In genomic region chr16:9050102-9050830, GRCh38 we compare ENCODE assay signal across 8 cellular contexts. TPM values are rescaled to one million over a fixed set of nuclear protein-coding genes. Genes with fewer than 3 reads are reported as not detected.
DNase-seq lines count a peak whose midpoint lies in the region; ATAC-seq and TF ChIP-seq lines count a peak whose summit lies in the region.

No MANE protein-coding gene starts in this region.

- H3K27me3 ChIP-seq in lower lobe of right lung (ENCODE audit: low read depth) = no peaks in the 10 kb centered on the region

- H3K27ac ChIP-seq in HEK293 (ENCODE audit: extremely low read depth, low read depth, low read length) (no peak overlapping the region), lower lobe of right lung (no peak overlapping the region)

- DNase-seq in DMS53 (lab: John Stamatoyannopoulos, UW) = peak; percentile 7
- no peak for DNase-seq in DMS53 treated with DMSO at 0.1 percent for 48 hours (lab: John Stamatoyannopoulos, UW; ENCODE audit: unreplicated experiment)
- peak; percentile 9 for DNase-seq in activated T-helper 9 cell treated with anti-CD3 and anti-CD28 coated beads, Interleukin-2, amount 50 U/mL, for 16 hours (ENCODE audit: low read depth)
- no peak for DNase-seq in lower lobe of right lung
- no peak for DNase-seq in NCI-H510A treated with DMSO at 0.1 percent for 48 hours (lab: John Stamatoyannopoulos, UW)
- DNase-seq in DMS114 treated with DMSO at 0.1 percent for 48 hours (lab: John Stamatoyannopoulos, UW; ENCODE audit: unreplicated experiment) = no peak

- intact Hi-C loops in lower lobe of right lung (cut with DNase I) = no loop called here

- no peaks in the 10 kb centered on the region for H3K36me3 ChIP-seq in HEK293 (ENCODE audit: control insufficient read depth in 2 of 2, insufficient read depth in 1 of 2, low read length in 2 of 2)
- no peaks in the 10 kb centered on the region for H3K36me3 ChIP-seq in lower lobe of right lung

- TF ChIP-seq CTCF in HEK293 (tag by site-specific recombination; IDR thresholded peaks at IDR 0.05) (no peak; the same call in 1 of the 2 replicates), lower lobe of right lung (IDR thresholded peaks at IDR 0.05) (peak; percentile 24)

- POLR2A ChIA-PET in HEK293 (lab: Yijun Ruan, JAX) = interaction anchor here (0.9 kb wide), 1 partner anchor 41 kb away, joined by 4 read pairs; the partner anchor contains the start of gene HAPSTR1

- no peaks in the 10 kb centered on the region for H3K9me3 ChIP-seq in HEK293 (ENCODE audit: control insufficient read depth, insufficient read depth, low read depth, low read length)
- no peaks in the 10 kb centered on the region for H3K9me3 ChIP-seq in lower lobe of right lung

- H3K4me1 ChIP-seq in HEK293 (ENCODE audit: control insufficient read depth, insufficient read depth, low read length) (peaks cover 6% of the 10 kb centered on the region), lower lobe of right lung (peaks cover 13% of the 10 kb centered on the region)

- no peak for ATAC-seq in lower lobe of right lung
- no peak for ATAC-seq in GM19397 (IDR thresholded peaks at IDR 0.05; ENCODE audit: unreplicated experiment)

- CTCF ChIA-PET in HEK293 (lab: Yijun Ruan, JAX) = interaction anchor here (0.5 to 2.0 kb wide), 21 partner anchors 9 to 1205 kb away, joined by 3 to 12 read pairs (median 4); partner anchors contain the start of gene HAPSTR1

- H3K4me3 ChIP-seq in HEK293 (ENCODE audit: low read depth, low read length) (no peak overlapping the region), lower lobe of right lung (no peak overlapping the region)

TF ChIP-seq in HEK293, 187 proteins besides CTCF, POLR2A, EP300 and RAD21:
- TF ChIP-seq ZEB2 (tag by site-specific recombination; IDR thresholded peaks at IDR 0.05) = peak; percentile 54
- no peak for TF ChIP-seq ZNF555 (tag by site-specific recombination; conservative IDR thresholded peaks at IDR 0.05)

RNA-seq across cellular contexts. Expression of gene HAPSTR1, which starts 41.2 kb away (rescaled TPM):
- 53.1 TPM for total RNA-seq in lower lobe of right lung

Comparison
In these comparisons a context has a peak if more than half of its experiments do, and no peak if none do; other contexts are left out.
1. DNase-seq: peak in DMS53 (single experiment) and activated T-helper 9 cell treated with anti-CD3 and anti-CD28 coated beads, Interleukin-2, amount 50 U/mL, for 16 hours (single experiment); none in DMS53 treated with DMSO at 0.1 percent for 48 hours (single experiment), lower lobe of right lung (single experiment), NCI-H510A treated with DMSO at 0.1 percent for 48 hours (single experiment) and DMS114 treated with DMSO at 0.1 percent for 48 hours (single experiment).